ENCODE assay signal across 38 cellular contexts in the genomic region with DNA sequence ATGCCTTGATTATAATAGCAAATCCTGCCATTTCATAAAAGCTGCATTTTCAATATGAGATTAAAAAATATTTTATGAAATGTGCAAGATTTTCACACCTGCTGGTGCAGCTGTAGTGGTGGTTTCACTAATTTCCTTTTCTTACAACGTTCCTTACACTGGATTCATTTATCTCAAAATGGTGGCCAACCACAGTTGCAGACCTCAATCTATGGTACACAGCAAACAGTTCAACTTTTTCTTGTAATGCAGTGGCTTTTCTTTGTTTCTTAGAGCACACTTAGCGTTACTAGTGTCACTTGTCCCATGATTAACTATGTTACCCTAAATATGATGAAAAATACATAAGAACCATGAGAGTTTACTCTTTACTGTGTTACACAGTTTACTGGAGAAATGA. TPM values are rescaled to one million over a fixed set of nuclear protein-coding genes. Genes with fewer than 3 reads are reported as not detected.
"Had no signal": no experiment of that assay in that cellular context is flagged by ENCODE, and none has a peak within 500 bp of the region (broad histone marks: within the 10 kb centered on the region; RNA-seq: fewer than 3 reads in every experiment).

No MANE protein-coding gene starts in this region.

- H3K27me3 ChIP-seq: MG63 had no signal

- DNase-seq: Karpas-422, Kasumi-1, MG63, MM.1S, MV-4-11, NCI-H1048, NCI-H1092, NCI-H1092 treated with DMSO at 0.1 percent for 48 hours, NCI-H1105, NCI-H1105 treated with DMSO at 0.1 percent for 48 hours, NCI-H1417, NCI-H1417 treated with DMSO at 0.1 percent for 48 hours, NCI-H1436, NCI-H1436 treated with DMSO at 0.1 percent for 48 hours, NCI-H146, NCI-H1694, NCI-H1694 treated with DMSO at 0.1 percent for 48 hours, NCI-H187 treated with DMSO at 0.1 percent for 48 hours, NCI-H1930, NCI-H2029, NCI-H2029 treated with DMSO at 0.1 percent for 48 hours, NCI-H2081, NCI-H2081 treated with DMSO at 0.1 percent for 48 hours, NCI-H2107, NCI-H2171, NCI-H2171 treated with DMSO at 0.1 percent for 48 hours, NCI-H2227 treated with DMSO at 0.1 percent for 48 hours, NCI-H226, NCI-H345, NCI-H446, NCI-H446 treated with DMSO at 0.1 percent for 48 hours, NCI-H510A, NCI-H510A treated with DMSO at 0.1 percent for 48 hours, NCI-H524, NCI-H524 treated with DMSO at 0.1 percent for 48 hours had no signal

- H3K4me3 ChIP-seq: MG63 had no signal

- H3K36me3 ChIP-seq: MG63 had no signal

- H3K9me3 ChIP-seq: MG63 had no signal

RNA-seq across cellular contexts. Expression of a gene that starts 32.7 kb away (rescaled TPM):
- total RNA-seq: LHCN-M2, M059J, MCF 10A had no signal
